ENCODE assay signal across 19 cellular contexts in genomic region chr16:70648606-70649005, GRCh38. TPM values are rescaled to one million over a fixed set of nuclear protein-coding genes. Genes with fewer than 3 reads are reported as not detected.
"Had no signal": no experiment of that assay in that cellular context is flagged by ENCODE, and none has a peak within 500 bp of the region (broad histone marks: within the 10 kb centered on the region; RNA-seq: fewer than 3 reads in every experiment).

No MANE protein-coding gene starts in this region.

- H3K4me3 ChIP-seq: esophagus squamous epithelium, suprapubic skin, upper lobe of right lung had no signal

- H3K27me3 Mint-ChIP-seq: central memory CD8-positive, alpha-beta T cell; dendritic cell treated with granulocyte-macrophage colony-stimulating factor and Interleukin-4, amounts not matched to agents 40 ng/mL and 50 ng/mL, for 4 days; stimulated activated naive CD8-positive, alpha-beta T cell treated with anti-CD3 and anti-CD28 coated beads, Interleukin-15, Interleukin-2, amounts not matched to agents 100 ng/mL and 50 ng/mL, for 24 hours had no signal

- H3K9me3 Mint-ChIP-seq: activated naive CD8-positive, alpha-beta T cell treated with anti-CD3 and anti-CD28 coated beads, Interleukin-2, amount 10 ng/mL, durations not matched to agents 7 days and 5 days; central memory CD8-positive, alpha-beta T cell; memory B cell; naive thymus-derived CD4-positive, alpha-beta T cell; stimulated activated naive CD8-positive, alpha-beta T cell treated with anti-CD3 and anti-CD28 coated beads, Interleukin-15, Interleukin-2, amounts not matched to agents 100 ng/mL and 50 ng/mL, for 24 hours had no signal

- H3K9me3 ChIP-seq: esophagus squamous epithelium, suprapubic skin, upper lobe of right lung had no signal

- H3K27ac Mint-ChIP-seq: activated naive CD8-positive, alpha-beta T cell treated with anti-CD3 and anti-CD28 coated beads, Interleukin-2, amount 10 ng/mL, durations not matched to agents 7 days and 5 days; dendritic cell treated with granulocyte-macrophage colony-stimulating factor and Interleukin-4, amounts not matched to agents 40 ng/mL and 50 ng/mL, for 4 days; memory B cell; naive thymus-derived CD4-positive, alpha-beta T cell; stimulated activated naive CD8-positive, alpha-beta T cell treated with anti-CD3 and anti-CD28 coated beads, Interleukin-15, Interleukin-2, amounts not matched to agents 100 ng/mL and 50 ng/mL, for 24 hours had no signal

- H3K79me2 ChIP-seq: parathyroid adenoma had no signal

- H3K4me3 Mint-ChIP-seq: activated naive CD8-positive, alpha-beta T cell treated with anti-CD3 and anti-CD28 coated beads, Interleukin-2, amount 10 ng/mL, durations not matched to agents 7 days and 5 days; central memory CD8-positive, alpha-beta T cell; dendritic cell treated with granulocyte-macrophage colony-stimulating factor and Interleukin-4, amounts not matched to agents 40 ng/mL and 50 ng/mL, for 4 days; memory B cell; naive thymus-derived CD4-positive, alpha-beta T cell; stimulated activated naive CD8-positive, alpha-beta T cell treated with anti-CD3 and anti-CD28 coated beads, Interleukin-15, Interleukin-2, amounts not matched to agents 100 ng/mL and 50 ng/mL, for 24 hours had no signal

- ATAC-seq: left ventricle myocardium superior; naive thymus-derived CD4-positive, alpha-beta T cell; upper lobe of right lung had no signal

- H3K27ac ChIP-seq: brain microvascular endothelial cell, parathyroid adenoma, suprapubic skin, upper lobe of right lung, WERI-Rb-1 had no signal

- H3K4me1 ChIP-seq: parathyroid adenoma, upper lobe of right lung had no signal

- H3K36me3 Mint-ChIP-seq: activated naive CD8-positive, alpha-beta T cell treated with anti-CD3 and anti-CD28 coated beads, Interleukin-2, amount 10 ng/mL, durations not matched to agents 7 days and 5 days; memory B cell; naive thymus-derived CD4-positive, alpha-beta T cell had no signal

- H3K27me3 ChIP-seq: brain microvascular endothelial cell, esophagus squamous epithelium, suprapubic skin, upper lobe of right lung had no signal

- H2AFZ ChIP-seq: parathyroid adenoma had no signal

- FAIRE-seq: endothelial cell of umbilical vein had no signal

- DNase-seq: activated CD4-positive, alpha-beta T cell treated with anti-CD3 and anti-CD28 coated beads for 1 hour; activated naive CD4-positive, alpha-beta T cell treated with Interleukin-2 at 50 U/mL for 16 hours; activated naive CD8-positive, alpha-beta T cell treated with anti-CD3 and anti-CD28 coated beads, Interleukin-2, amount 10 ng/mL, durations not matched to agents 7 days and 5 days; effector memory CD4-positive, alpha-beta T cell; esophagus squamous epithelium; left ventricle myocardium superior; naive thymus-derived CD4-positive, alpha-beta T cell; upper lobe of right lung; WERI-Rb-1 had no signal

- H3K36me3 ChIP-seq: brain microvascular endothelial cell, upper lobe of right lung, WERI-Rb-1 had no signal

- H3K9ac ChIP-seq: parathyroid adenoma had no signal

RNA-seq across cellular contexts. Expression of gene IL34, which starts 2.2 kb away (rescaled TPM):
- total RNA-seq: activated CD8-positive, alpha-beta memory T cell treated with anti-CD3 and anti-CD28 coated beads for 36 hours; T-helper 2 cell treated with Interferon-gamma antibody and Interleukin-4, amounts not matched to agents 100 ng/mL and 5 ng/mL, for 36 hours had no signal
- polyA plus RNA-seq: naive thymus-derived CD4-positive, alpha-beta T cell had no signal

RNA-seq across cellular contexts. Expression of gene MTSS2, which starts 37.2 kb away (rescaled TPM):
- polyA plus RNA-seq: naive thymus-derived CD4-positive, alpha-beta T cell had no signal
